Comparison of ENCODE assay signal across 8 cellular contexts in genomic region chr2:104378853-104379374, GRCh38.
DNase-seq lines count a peak whose midpoint lies in the region; ATAC-seq and TF ChIP-seq lines count a peak whose summit lies in the region.

No MANE protein-coding gene starts in this region.

- peak overlapping the region; percentile 70 for H3K4me2 ChIP-seq in hepatocyte

- no peak for TF ChIP-seq POLR2A in vagina (IDR thresholded peaks at IDR 0.05)

- TF ChIP-seq CTCF in hepatocyte (IDR thresholded peaks at IDR 0.05; ENCODE audit: poor library complexity) (no peak), vagina (IDR thresholded peaks at IDR 0.05) (no peak)

- H3K9me3 ChIP-seq in hepatocyte (ENCODE audit: low read depth) = no peaks in the 10 kb centered on the region
- H3K9me3 ChIP-seq in vagina = no peaks in the 10 kb centered on the region

- H3K4me1 ChIP-seq in hepatocyte (ENCODE audit: insufficient read depth) (no peaks in the 10 kb centered on the region), vagina (no peaks in the 10 kb centered on the region)

- no peaks in the 10 kb centered on the region for H4K20me1 ChIP-seq in hepatocyte (ENCODE audit: insufficient read depth, poor library complexity, severe bottlenecking)

- DNase-seq in DMS 273 treated with DMSO at 0.1 percent for 48 hours (lab: John Stamatoyannopoulos, UW) = peak; percentile 8
- peak; percentile 4 for DNase-seq in NCI-H1048 (lab: John Stamatoyannopoulos, UW)
- DNase-seq in activated T-cell treated with anti-CD3 and anti-CD28 coated beads, Interleukin-2, amount 50 U/mL, for 1 hour = peak; percentile 24
- peak; percentile 77 for DNase-seq in hepatocyte (ENCODE audit: low spot score)
- DNase-seq in renal cortical epithelial cell (ENCODE audit: low read depth) = peak; percentile 68
- no peak for DNase-seq in NCI-H187 treated with DMSO at 0.1 percent for 48 hours (lab: John Stamatoyannopoulos, UW)
- DNase-seq in vagina (ENCODE audit: extremely low spot score in 2 of 2) = no peak

- peak overlapping the region; percentile 11 for H3K4me3 ChIP-seq in hepatocyte
- H3K4me3 ChIP-seq in vagina = no peak overlapping the region

- no peaks in the 10 kb centered on the region for H3K79me2 ChIP-seq in hepatocyte

- ATAC-seq in GM21390 (IDR thresholded peaks at IDR 0.05; ENCODE audit: unreplicated experiment) = peak; percentile 88

- H3K27ac ChIP-seq in hepatocyte = peak overlapping the region; percentile 69
- H3K27ac ChIP-seq in vagina = no peak overlapping the region

- H3K27me3 ChIP-seq in hepatocyte (no peaks in the 10 kb centered on the region), vagina (no peaks in the 10 kb centered on the region)

- peak overlapping the region; percentile 70 for H2AFZ ChIP-seq in hepatocyte

- 7% methylated on average over 3 of the region's 3 CpGs for WGBS in hepatocyte (ENCODE audit: low lambda C conversion rate, missing lambda C conversion rate)

- intact Hi-C loops in vagina (cut with DNase I) = no loop called here

- no peaks in the 10 kb centered on the region for H3K9me2 ChIP-seq in hepatocyte (replicated peaks; ENCODE audit: insufficient read depth)

- no peaks in the 10 kb centered on the region for H3K36me3 ChIP-seq in hepatocyte (replicated peaks; ENCODE audit: insufficient read depth, low read depth)
- no peaks in the 10 kb centered on the region for H3K36me3 ChIP-seq in vagina

Comparison
In these comparisons a context has a peak if more than half of its experiments do, and no peak if none do; other contexts are left out.
1. DNase-seq: peak in DMS 273 treated with DMSO at 0.1 percent for 48 hours (single experiment), NCI-H1048 (single experiment), activated T-cell treated with anti-CD3 and anti-CD28 coated beads, Interleukin-2, amount 50 U/mL, for 1 hour (single experiment), hepatocyte (single experiment) and renal cortical epithelial cell (single experiment); none in NCI-H187 treated with DMSO at 0.1 percent for 48 hours (single experiment) and vagina (0 of 2).